8 cellular contexts compared by ENCODE assay signal in genomic region chr2:96144481-96145027, GRCh38. TPM values are rescaled to one million over a fixed set of nuclear protein-coding genes. Genes with fewer than 3 reads are reported as not detected.
DNase-seq lines count a peak whose midpoint lies in the region; ATAC-seq and TF ChIP-seq lines count a peak whose summit lies in the region.

No MANE protein-coding gene starts in this region.

- TF ChIP-seq EP300 in esophagus muscularis mucosa (IDR thresholded peaks at IDR 0.05) = no peak

- 10% methylated on average over 10 of the region's 35 CpGs for WGBS in esophagus muscularis mucosa
- WGBS in psoas muscle, 3 donors = 11 to 15% (median 14%) methylated on average over 26 to 35 of the region's 35 CpGs

- DNase-seq in AG04449 (ENCODE audit: low read depth, low spot score) (no peak), esophagus muscularis mucosa (ENCODE audit: extremely low spot score) (no peak), psoas muscle (peak in 1 of 2 donors; percentile 30), SIG-M5 treated with dmso at 0.1 percent for 504 hours (lab: John Stamatoyannopoulos, UW; ENCODE audit: unreplicated experiment) (no peak)
- peak; percentile 83 for DNase-seq in activated CD4-positive, alpha-beta T cell treated with anti-CD3 and anti-CD28 coated beads, Interleukin-2, amount 10 ng/mL, durations not matched to agents 24 days and 14 days

- no peaks in the 10 kb centered on the region for H3K36me3 ChIP-seq in esophagus muscularis mucosa
- H3K36me3 ChIP-seq in psoas muscle (ENCODE audit: insufficient read depth in 1 of 2, low read depth in 1 of 2) = peaks cover 0 to 4% of the 10 kb centered on the region in 2 donors

- TF ChIP-seq POLR2A in esophagus muscularis mucosa (IDR thresholded peaks at IDR 0.05; ENCODE audit: low read depth) = no peak

- no peaks in the 10 kb centered on the region for H3K9me3 ChIP-seq in esophagus muscularis mucosa
- no peaks in the 10 kb centered on the region for H3K9me3 ChIP-seq in psoas muscle

- H3K27ac Mint-ChIP-seq in activated CD4-positive, alpha-beta T cell treated with anti-CD3 and anti-CD28 coated beads, Interleukin-2, amount 10 ng/mL, durations not matched to agents 24 days and 14 days = peak overlapping the region; percentile 95

- H3K27ac ChIP-seq in esophagus muscularis mucosa (replicated peaks in 1 of 4) (peak overlapping the region in 2 of 4 donors; percentile 69 to 75), psoas muscle (peak overlapping the region; percentile 70)

- POLR2A ChIA-PET in AG04449 (lab: Yijun Ruan, JAX) = interaction anchor here (0.6 to 1.3 kb wide), 5 partner anchors 9 to 64 kb away, joined by 3 to 4 read pairs (median 3); partner anchors contain the start of gene STARD7

- ATAC-seq in HG02973 (IDR thresholded peaks at IDR 0.05; ENCODE audit: unreplicated experiment) = peak; percentile 3
- peak in 1 of 4 donors; percentile 10 for ATAC-seq in psoas muscle
- no peak for ATAC-seq in HG03378 (IDR thresholded peaks at IDR 0.05; ENCODE audit: unreplicated experiment)
- no peak for ATAC-seq in GM18502 (IDR thresholded peaks at IDR 0.05; ENCODE audit: poor library complexity, unreplicated experiment)

- H3K4me1 ChIP-seq in esophagus muscularis mucosa (peaks cover 25 to 50% (median 48%) of the 10 kb centered on the region in 4 donors), psoas muscle (peaks cover 11% of the 10 kb centered on the region)

- CTCF ChIA-PET in AG04449 (lab: Yijun Ruan, JAX) = interaction anchor here (0.6 to 2.6 kb wide), 5 partner anchors 12 to 192 kb away, joined by 3 to 16 read pairs (median 3); partner anchors contain the start of gene NCAPH

- H3K27me3 ChIP-seq in esophagus muscularis mucosa (no peaks in the 10 kb centered on the region), psoas muscle (ENCODE audit: insufficient read depth in 3 of 3, low read length in 2 of 3) (no peaks in the 10 kb centered on the region)

- intact Hi-C loops in activated CD4-positive, alpha-beta T cell treated with anti-CD3 and anti-CD28 coated beads, Interleukin-2, amount 10 ng/mL, durations not matched to agents 24 days and 14 days (cut with micrococcal nuclease) = loop anchor here (1.0 to 5.0 kb wide), 6 partner anchors 28 to 383 kb away; partner anchors contain the start of genes ADRA2B, CIAO1, NCAPH and STARD7
- intact Hi-C loops in esophagus muscularis mucosa (cut with DNase I) (loop anchor here (5.0 kb wide), 1 partner anchor 113 kb away; no protein-coding TSS in a partner anchor), psoas muscle (cut with DNase I) (loop anchor here (5.0 to 10.0 kb wide), 2 partner anchors 120 to 123 kb away; partner anchors contain the start of genes CIAO1 (in 2 of the 2) and TMEM127 (in 2 of the 2))

- no peaks in the 10 kb centered on the region for H3K9me3 Mint-ChIP-seq in activated CD4-positive, alpha-beta T cell treated with anti-CD3 and anti-CD28 coated beads, Interleukin-2, amount 10 ng/mL, durations not matched to agents 24 days and 14 days

- TF ChIP-seq CTCF in AG04449 (IDR thresholded peaks at IDR 0.05; ENCODE audit: insufficient read depth, low read length, missing control alignments) (no peak), esophagus muscularis mucosa (IDR thresholded peaks at IDR 0.05) (no peak), psoas muscle (IDR thresholded peaks at IDR 0.05) (no peak)

- peaks cover 38% of the 10 kb centered on the region for H3K36me3 Mint-ChIP-seq in activated CD4-positive, alpha-beta T cell treated with anti-CD3 and anti-CD28 coated beads, Interleukin-2, amount 10 ng/mL, durations not matched to agents 24 days and 14 days (ENCODE audit: low read depth)

- peaks cover 51% of the 10 kb centered on the region for H3K4me1 Mint-ChIP-seq in activated CD4-positive, alpha-beta T cell treated with anti-CD3 and anti-CD28 coated beads, Interleukin-2, amount 10 ng/mL, durations not matched to agents 24 days and 14 days

- peak overlapping the region; percentile 98 for H3K4me3 Mint-ChIP-seq in activated CD4-positive, alpha-beta T cell treated with anti-CD3 and anti-CD28 coated beads, Interleukin-2, amount 10 ng/mL, durations not matched to agents 24 days and 14 days

- H3K27me3 Mint-ChIP-seq in activated CD4-positive, alpha-beta T cell treated with anti-CD3 and anti-CD28 coated beads, Interleukin-2, amount 10 ng/mL, durations not matched to agents 24 days and 14 days = no peaks in the 10 kb centered on the region

- peak overlapping the region; percentile 61 for H3K4me3 ChIP-seq in AG04449 (ENCODE audit: low read depth, low read length)
- H3K4me3 ChIP-seq in esophagus muscularis mucosa = peak overlapping the region; percentile 62 to 70 (median 68)
- H3K4me3 ChIP-seq in psoas muscle = peak overlapping the region; percentile 67

RNA-seq across cellular contexts. Expression of gene DUSP2, which starts 0.7 kb away (rescaled TPM):
- total RNA-seq in activated CD4-positive, alpha-beta T cell treated with anti-CD3 and anti-CD28 coated beads, Interleukin-2, amount 10 ng/mL, durations not matched to agents 24 days and 14 days = 436 and 445 TPM in 2 replicates
- total RNA-seq in esophagus muscularis mucosa (1 to 10 TPM; 1.1 to 5.5 (median 1.7) TPM), psoas muscle (1 to 10 TPM in 3 of 4 donors, under 1 TPM in 1; 0.64 to 2.4 (median 1.8) TPM)
- 1 to 10 TPM; 3.1 to 5.8 (median 4.1) TPM for polyA plus RNA-seq in psoas muscle

RNA-seq across cellular contexts. Expression of gene ASTL, which starts 6.3 kb away (rescaled TPM):
- 2.4 and 3.4 TPM in 2 replicates for total RNA-seq in activated CD4-positive, alpha-beta T cell treated with anti-CD3 and anti-CD28 coated beads, Interleukin-2, amount 10 ng/mL, durations not matched to agents 24 days and 14 days
- total RNA-seq in esophagus muscularis mucosa (not detected), psoas muscle (not detected)
- polyA plus RNA-seq in psoas muscle = under 1 TPM in 1 of 3 donors, not detected in 2; 0.03 TPM

RNA-seq across cellular contexts. Expression of gene ADRA2B, which starts 28.2 kb away (rescaled TPM):
- total RNA-seq in activated CD4-positive, alpha-beta T cell treated with anti-CD3 and anti-CD28 coated beads, Interleukin-2, amount 10 ng/mL, durations not matched to agents 24 days and 14 days = 0.21 TPM in 2 replicates
- total RNA-seq in esophagus muscularis mucosa (1 to 10 TPM; 2.1 to 6.0 (median 4.0) TPM), psoas muscle (1 to 10 TPM; 1.6 to 5.3 (median 2.8) TPM)
- polyA plus RNA-seq in psoas muscle = 1 to 10 TPM; 1.7 to 2.1 (median 1.9) TPM

Comparison
In these comparisons a context has a peak if more than half of its experiments do, and no peak if none do; other contexts are left out.
1. RNA of gene DUSP2, which starts 0.7 kb away (total RNA-seq): 436 to 445 TPM in activated CD4-positive, alpha-beta T cell treated with anti-CD3 and anti-CD28 coated beads, Interleukin-2, amount 10 ng/mL, durations not matched to agents 24 days and 14 days; 1.1 to 5.5 TPM in esophagus muscularis mucosa and 0.64 to 2.4 TPM in psoas muscle; every median in the first group is over 10 times any median in the second.
2. Peak in every context shown above with its lines, with median percentiles within 50 percentile points of each other: H3K4me3 ChIP-seq.